In the genomic region with DNA sequence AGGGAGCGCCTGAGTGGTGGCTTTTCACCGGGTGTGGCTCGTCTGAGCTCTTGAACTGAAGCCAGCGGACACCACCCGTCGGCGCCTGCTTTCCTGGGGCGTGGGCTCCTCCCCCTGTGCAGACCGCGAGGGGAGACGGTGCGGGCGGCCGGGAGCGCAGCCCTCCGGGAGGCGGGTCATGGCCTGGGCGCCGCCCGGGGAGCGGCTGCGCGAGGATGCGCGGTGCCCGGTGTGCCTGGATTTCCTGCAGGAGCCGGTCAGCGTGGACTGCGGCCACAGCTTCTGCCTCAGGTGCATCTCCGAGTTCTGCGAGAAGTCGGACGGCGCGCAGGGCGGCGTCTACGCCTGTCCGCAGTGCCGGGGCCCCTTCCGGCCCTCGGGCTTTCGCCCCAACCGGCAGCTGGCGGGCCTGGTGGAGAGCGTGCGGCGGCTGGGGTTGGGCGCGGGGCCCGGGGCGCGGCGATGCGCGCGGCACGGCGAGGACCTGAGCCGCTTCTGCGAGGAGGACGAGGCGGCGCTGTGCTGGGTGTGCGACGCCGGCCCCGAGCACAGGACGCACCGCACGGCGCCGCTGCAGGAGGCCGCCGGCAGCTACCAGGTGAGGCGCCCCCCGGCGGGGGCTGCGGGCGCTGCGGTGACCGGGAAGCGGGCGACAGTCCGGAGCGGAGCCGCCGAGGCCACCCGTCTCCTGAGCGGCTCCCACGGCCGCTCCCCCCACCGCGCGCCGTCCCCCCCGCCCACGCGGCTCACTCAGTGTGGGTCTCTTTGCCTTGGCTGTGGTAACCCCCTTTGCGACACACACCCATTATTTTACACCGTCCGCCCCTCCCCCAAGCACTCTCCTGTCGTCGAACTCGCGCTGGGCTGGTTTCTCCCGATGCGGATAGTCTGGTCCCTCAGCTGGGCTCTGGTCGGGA, we compare ENCODE assay signal across 1 cellular context.
TF ChIP-seq lines count a peak whose summit lies in the region.

A gene with protein sequence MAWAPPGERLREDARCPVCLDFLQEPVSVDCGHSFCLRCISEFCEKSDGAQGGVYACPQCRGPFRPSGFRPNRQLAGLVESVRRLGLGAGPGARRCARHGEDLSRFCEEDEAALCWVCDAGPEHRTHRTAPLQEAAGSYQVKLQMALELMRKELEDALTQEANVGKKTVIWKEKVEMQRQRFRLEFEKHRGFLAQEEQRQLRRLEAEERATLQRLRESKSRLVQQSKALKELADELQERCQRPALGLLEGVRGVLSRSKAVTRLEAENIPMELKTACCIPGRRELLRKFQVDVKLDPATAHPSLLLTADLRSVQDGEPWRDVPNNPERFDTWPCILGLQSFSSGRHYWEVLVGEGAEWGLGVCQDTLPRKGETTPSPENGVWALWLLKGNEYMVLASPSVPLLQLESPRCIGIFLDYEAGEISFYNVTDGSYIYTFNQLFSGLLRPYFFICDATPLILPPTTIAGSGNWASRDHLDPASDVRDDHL (plus strand): TSS at position 119 of the 917 bp plus-strand sequence. CDS start 60 bp downstream, at position 179.

TF ChIP-seq in K562, 482 proteins besides CTCF, POLR2A, EP300 and RAD21 (continued from another document and continues in another):
- peak; percentile 81 for TF ChIP-seq GATAD2B (IDR thresholded peaks at IDR 0.05; ENCODE audit: borderline replicate concordance)
- peak; percentile 74 for TF ChIP-seq FUS (optimal IDR thresholded peaks at IDR 0.05; ENCODE audit: low read depth, low read length)
- TF ChIP-seq ZNF3 (CRISPR knock-in tag; IDR thresholded peaks at IDR 0.05) = no peak
- no peak; the same call in 1 of the 2 replicates for TF ChIP-seq ARID1B (IDR thresholded peaks at IDR 0.05)
- 0 out of 2 replicates have a peak, but pooled peaks have one; percentile 46 for TF ChIP-seq EP400 (IDR thresholded peaks at IDR 0.05)
- peak; percentile 31 for TF ChIP-seq NEUROD1 (IDR thresholded peaks at IDR 0.05; ENCODE audit: borderline replicate concordance, low read depth, low read length, partially characterized antibody)
- peak; percentile 21 for TF ChIP-seq MYC (IDR thresholded peaks at IDR 0.05; ENCODE audit: low read depth, low read length)
- TF ChIP-seq MYC (CRISPR knock-in tag; IDR thresholded peaks at IDR 0.05; ENCODE audit: borderline replicate concordance, low read depth) = no peak
- TF ChIP-seq PRPF4 (IDR thresholded peaks at IDR 0.05; ENCODE audit: insufficient read depth, low read depth, low read length, poor library complexity, severe bottlenecking) = peak; percentile 15
- TF ChIP-seq, protein P1, sequence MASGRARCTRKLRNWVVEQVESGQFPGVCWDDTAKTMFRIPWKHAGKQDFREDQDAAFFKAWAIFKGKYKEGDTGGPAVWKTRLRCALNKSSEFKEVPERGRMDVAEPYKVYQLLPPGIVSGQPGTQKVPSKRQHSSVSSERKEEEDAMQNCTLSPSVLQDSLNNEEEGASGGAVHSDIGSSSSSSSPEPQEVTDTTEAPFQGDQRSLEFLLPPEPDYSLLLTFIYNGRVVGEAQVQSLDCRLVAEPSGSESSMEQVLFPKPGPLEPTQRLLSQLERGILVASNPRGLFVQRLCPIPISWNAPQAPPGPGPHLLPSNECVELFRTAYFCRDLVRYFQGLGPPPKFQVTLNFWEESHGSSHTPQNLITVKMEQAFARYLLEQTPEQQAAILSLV (tag; IDR thresholded peaks at IDR 0.05) = no peak
- TF ChIP-seq, protein P2, sequence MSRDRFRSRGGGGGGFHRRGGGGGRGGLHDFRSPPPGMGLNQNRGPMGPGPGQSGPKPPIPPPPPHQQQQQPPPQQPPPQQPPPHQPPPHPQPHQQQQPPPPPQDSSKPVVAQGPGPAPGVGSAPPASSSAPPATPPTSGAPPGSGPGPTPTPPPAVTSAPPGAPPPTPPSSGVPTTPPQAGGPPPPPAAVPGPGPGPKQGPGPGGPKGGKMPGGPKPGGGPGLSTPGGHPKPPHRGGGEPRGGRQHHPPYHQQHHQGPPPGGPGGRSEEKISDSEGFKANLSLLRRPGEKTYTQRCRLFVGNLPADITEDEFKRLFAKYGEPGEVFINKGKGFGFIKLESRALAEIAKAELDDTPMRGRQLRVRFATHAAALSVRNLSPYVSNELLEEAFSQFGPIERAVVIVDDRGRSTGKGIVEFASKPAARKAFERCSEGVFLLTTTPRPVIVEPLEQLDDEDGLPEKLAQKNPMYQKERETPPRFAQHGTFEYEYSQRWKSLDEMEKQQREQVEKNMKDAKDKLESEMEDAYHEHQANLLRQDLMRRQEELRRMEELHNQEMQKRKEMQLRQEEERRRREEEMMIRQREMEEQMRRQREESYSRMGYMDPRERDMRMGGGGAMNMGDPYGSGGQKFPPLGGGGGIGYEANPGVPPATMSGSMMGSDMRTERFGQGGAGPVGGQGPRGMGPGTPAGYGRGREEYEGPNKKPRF (IDR thresholded peaks at IDR 0.05; ENCODE audit: low read depth, low read length) = no peak
- no peak for TF ChIP-seq RBM15 (IDR thresholded peaks at IDR 0.05; ENCODE audit: insufficient read depth, low read length)
- TF ChIP-seq ZNF175 (CRISPR knock-in tag; IDR thresholded peaks at IDR 0.05; ENCODE audit: low read depth) = no peak
- TF ChIP-seq, protein P3, sequence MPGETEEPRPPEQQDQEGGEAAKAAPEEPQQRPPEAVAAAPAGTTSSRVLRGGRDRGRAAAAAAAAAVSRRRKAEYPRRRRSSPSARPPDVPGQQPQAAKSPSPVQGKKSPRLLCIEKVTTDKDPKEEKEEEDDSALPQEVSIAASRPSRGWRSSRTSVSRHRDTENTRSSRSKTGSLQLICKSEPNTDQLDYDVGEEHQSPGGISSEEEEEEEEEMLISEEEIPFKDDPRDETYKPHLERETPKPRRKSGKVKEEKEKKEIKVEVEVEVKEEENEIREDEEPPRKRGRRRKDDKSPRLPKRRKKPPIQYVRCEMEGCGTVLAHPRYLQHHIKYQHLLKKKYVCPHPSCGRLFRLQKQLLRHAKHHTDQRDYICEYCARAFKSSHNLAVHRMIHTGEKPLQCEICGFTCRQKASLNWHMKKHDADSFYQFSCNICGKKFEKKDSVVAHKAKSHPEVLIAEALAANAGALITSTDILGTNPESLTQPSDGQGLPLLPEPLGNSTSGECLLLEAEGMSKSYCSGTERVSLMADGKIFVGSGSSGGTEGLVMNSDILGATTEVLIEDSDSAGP (CRISPR knock-in tag; IDR thresholded peaks at IDR 0.05) = no peak
- TF ChIP-seq ZBTB8A (IDR thresholded peaks at IDR 0.05; ENCODE audit: partially characterized antibody) = no peak
- TF ChIP-seq ZNF764 (CRISPR knock-in tag; IDR thresholded peaks at IDR 0.05; ENCODE audit: low read depth) = no peak
- no peak for TF ChIP-seq SMAD2 (IDR thresholded peaks at IDR 0.05; ENCODE audit: low read depth, low read length)
- TF ChIP-seq CBX1 (IDR thresholded peaks at IDR 0.05; ENCODE audit: low read depth) = no peak; the same call in 1 of the 2 replicates
- TF ChIP-seq NFATC3 (IDR thresholded peaks at IDR 0.05) = no peak
- peak; percentile 55; the same call in 1 of the 2 replicates for TF ChIP-seq CREB1 (IDR thresholded peaks at IDR 0.05)
- TF ChIP-seq CREB1 (CRISPR knock-in tag; IDR thresholded peaks at IDR 0.05) = peak; percentile 49; the same call in 1 of the 2 replicates
- TF ChIP-seq HDAC8 (tag; IDR thresholded peaks at IDR 0.05) = no peak
- 0 out of 2 replicates have a peak, but pooled peaks have one; percentile 43 for TF ChIP-seq ZNF830 (CRISPR knock-in tag; IDR thresholded peaks at IDR 0.05)
- TF ChIP-seq ZC3H8 (IDR thresholded peaks at IDR 0.05) = no peak
- TF ChIP-seq, protein P4, sequence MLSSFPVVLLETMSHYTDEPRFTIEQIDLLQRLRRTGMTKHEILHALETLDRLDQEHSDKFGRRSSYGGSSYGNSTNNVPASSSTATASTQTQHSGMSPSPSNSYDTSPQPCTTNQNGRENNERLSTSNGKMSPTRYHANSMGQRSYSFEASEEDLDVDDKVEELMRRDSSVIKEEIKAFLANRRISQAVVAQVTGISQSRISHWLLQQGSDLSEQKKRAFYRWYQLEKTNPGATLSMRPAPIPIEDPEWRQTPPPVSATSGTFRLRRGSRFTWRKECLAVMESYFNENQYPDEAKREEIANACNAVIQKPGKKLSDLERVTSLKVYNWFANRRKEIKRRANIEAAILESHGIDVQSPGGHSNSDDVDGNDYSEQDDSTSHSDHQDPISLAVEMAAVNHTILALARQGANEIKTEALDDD (IDR thresholded peaks at IDR 0.05) = no peak
- no peak for TF ChIP-seq HLTF (IDR thresholded peaks at IDR 0.05)
- TF ChIP-seq, protein P5, sequence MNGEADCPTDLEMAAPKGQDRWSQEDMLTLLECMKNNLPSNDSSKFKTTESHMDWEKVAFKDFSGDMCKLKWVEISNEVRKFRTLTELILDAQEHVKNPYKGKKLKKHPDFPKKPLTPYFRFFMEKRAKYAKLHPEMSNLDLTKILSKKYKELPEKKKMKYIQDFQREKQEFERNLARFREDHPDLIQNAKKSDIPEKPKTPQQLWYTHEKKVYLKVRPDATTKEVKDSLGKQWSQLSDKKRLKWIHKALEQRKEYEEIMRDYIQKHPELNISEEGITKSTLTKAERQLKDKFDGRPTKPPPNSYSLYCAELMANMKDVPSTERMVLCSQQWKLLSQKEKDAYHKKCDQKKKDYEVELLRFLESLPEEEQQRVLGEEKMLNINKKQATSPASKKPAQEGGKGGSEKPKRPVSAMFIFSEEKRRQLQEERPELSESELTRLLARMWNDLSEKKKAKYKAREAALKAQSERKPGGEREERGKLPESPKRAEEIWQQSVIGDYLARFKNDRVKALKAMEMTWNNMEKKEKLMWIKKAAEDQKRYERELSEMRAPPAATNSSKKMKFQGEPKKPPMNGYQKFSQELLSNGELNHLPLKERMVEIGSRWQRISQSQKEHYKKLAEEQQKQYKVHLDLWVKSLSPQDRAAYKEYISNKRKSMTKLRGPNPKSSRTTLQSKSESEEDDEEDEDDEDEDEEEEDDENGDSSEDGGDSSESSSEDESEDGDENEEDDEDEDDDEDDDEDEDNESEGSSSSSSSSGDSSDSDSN (IDR thresholded peaks at IDR 0.05; ENCODE audit: borderline replicate concordance in 1 of 2, low read depth in 2 of 2, low read length in 2 of 2) = peak; percentile 83 to 97
- TF ChIP-seq NFE2 (IDR thresholded peaks at IDR 0.05; ENCODE audit: low read depth) = no peak
- TF ChIP-seq MXI1 (IDR thresholded peaks at IDR 0.05; ENCODE audit: low read depth, low read length) = 0 out of 2 replicates have a peak, but pooled peaks have one; percentile 5
- 0 out of 2 replicates have a peak, but pooled peaks have one; percentile 16 for TF ChIP-seq NR2C2 (CRISPR knock-in tag; IDR thresholded peaks at IDR 0.05)
- TF ChIP-seq NR2C2 (tag; IDR thresholded peaks at IDR 0.05) = peak; percentile 75
- peak; percentile 58; the same call in 1 of the 2 replicates for TF ChIP-seq GATAD2A (IDR thresholded peaks at IDR 0.05)
- TF ChIP-seq GTF2F1 (IDR thresholded peaks at IDR 0.05; ENCODE audit: low read depth, low read length) = no peak
- TF ChIP-seq CHD1 (IDR thresholded peaks at IDR 0.05; ENCODE audit: low read length) = peak; percentile 59
- TF ChIP-seq RBFOX2 (IDR thresholded peaks at IDR 0.05; ENCODE audit: low read depth, low read length) = peak; percentile 92
- no peak for TF ChIP-seq GABPB2 (CRISPR knock-in tag; conservative IDR thresholded peaks at IDR 0.05)
- TF ChIP-seq STAT5B (CRISPR knock-in tag; IDR thresholded peaks at IDR 0.05) = no peak
- TF ChIP-seq, protein P6, sequence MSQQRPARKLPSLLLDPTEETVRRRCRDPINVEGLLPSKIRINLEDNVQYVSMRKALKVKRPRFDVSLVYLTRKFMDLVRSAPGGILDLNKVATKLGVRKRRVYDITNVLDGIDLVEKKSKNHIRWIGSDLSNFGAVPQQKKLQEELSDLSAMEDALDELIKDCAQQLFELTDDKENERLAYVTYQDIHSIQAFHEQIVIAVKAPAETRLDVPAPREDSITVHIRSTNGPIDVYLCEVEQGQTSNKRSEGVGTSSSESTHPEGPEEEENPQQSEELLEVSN (IDR thresholded peaks at IDR 0.05; ENCODE audit: borderline replicate concordance in 1 of 2, extremely low read depth in 1 of 2, insufficient read depth in 1 of 2, insufficient read length in 1 of 2, low read depth in 1 of 2, low read length in 1 of 2, poor library complexity in 1 of 2, severe bottlenecking in 1 of 2) = peak; percentile 66 to 95
- TF ChIP-seq ZBED1 (IDR thresholded peaks at IDR 0.05) = peak; percentile 48; the same call in 1 of the 2 replicates
- TF ChIP-seq, protein P7, sequence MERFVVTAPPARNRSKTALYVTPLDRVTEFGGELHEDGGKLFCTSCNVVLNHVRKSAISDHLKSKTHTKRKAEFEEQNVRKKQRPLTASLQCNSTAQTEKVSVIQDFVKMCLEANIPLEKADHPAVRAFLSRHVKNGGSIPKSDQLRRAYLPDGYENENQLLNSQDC (CRISPR knock-in tag; IDR thresholded peaks at IDR 0.05) = no peak
- TF ChIP-seq, protein P8, sequence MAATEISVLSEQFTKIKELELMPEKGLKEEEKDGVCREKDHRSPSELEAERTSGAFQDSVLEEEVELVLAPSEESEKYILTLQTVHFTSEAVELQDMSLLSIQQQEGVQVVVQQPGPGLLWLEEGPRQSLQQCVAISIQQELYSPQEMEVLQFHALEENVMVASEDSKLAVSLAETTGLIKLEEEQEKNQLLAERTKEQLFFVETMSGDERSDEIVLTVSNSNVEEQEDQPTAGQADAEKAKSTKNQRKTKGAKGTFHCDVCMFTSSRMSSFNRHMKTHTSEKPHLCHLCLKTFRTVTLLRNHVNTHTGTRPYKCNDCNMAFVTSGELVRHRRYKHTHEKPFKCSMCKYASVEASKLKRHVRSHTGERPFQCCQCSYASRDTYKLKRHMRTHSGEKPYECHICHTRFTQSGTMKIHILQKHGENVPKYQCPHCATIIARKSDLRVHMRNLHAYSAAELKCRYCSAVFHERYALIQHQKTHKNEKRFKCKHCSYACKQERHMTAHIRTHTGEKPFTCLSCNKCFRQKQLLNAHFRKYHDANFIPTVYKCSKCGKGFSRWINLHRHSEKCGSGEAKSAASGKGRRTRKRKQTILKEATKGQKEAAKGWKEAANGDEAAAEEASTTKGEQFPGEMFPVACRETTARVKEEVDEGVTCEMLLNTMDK (IDR thresholded peaks at IDR 0.05; ENCODE audit: borderline replicate concordance, insufficient read depth, low read depth, low read length, poor library complexity, severe bottlenecking) = peak; percentile 100
- no peak; the same call in 1 of the 2 replicates for TF ChIP-seq SP1 (CRISPR knock-in tag; IDR thresholded peaks at IDR 0.05)
- peak; percentile 13 for TF ChIP-seq TAF9B (IDR thresholded peaks at IDR 0.05; ENCODE audit: partially characterized antibody)
- peak; percentile 57 for TF ChIP-seq MEIS2 (IDR thresholded peaks at IDR 0.05; ENCODE audit: partially characterized antibody)
- TF ChIP-seq HOXB6 (CRISPR knock-in tag; IDR thresholded peaks at IDR 0.05; ENCODE audit: borderline replicate concordance) = no peak
- TF ChIP-seq SUPT5H (IDR thresholded peaks at IDR 0.05) = peak; percentile 78
- peak; percentile 94 for TF ChIP-seq NFIC (IDR thresholded peaks at IDR 0.05)
- peak; percentile 46; the same call in 1 of the 2 replicates for TF ChIP-seq PML (IDR thresholded peaks at IDR 0.05; ENCODE audit: low read length)
- TF ChIP-seq HMG20A (CRISPR knock-in tag; conservative IDR thresholded peaks at IDR 0.05) = no peak
- TF ChIP-seq RB1 (IDR thresholded peaks at IDR 0.05; ENCODE audit: low read depth) = peak; percentile 89; the same call in 1 of the 2 replicates
- TF ChIP-seq NR1H2 (CRISPR knock-in tag; IDR thresholded peaks at IDR 0.05) = peak; percentile 90; the same call in 1 of the 2 replicates
- peak; percentile 77 for TF ChIP-seq SIN3B (IDR thresholded peaks at IDR 0.05; ENCODE audit: low read depth)
- no peak for TF ChIP-seq RBM39 (optimal IDR thresholded peaks at IDR 0.05; ENCODE audit: low read depth, low read length)
